Comparison of ENCODE assay signal across 8 cellular contexts in the genomic region with DNA sequence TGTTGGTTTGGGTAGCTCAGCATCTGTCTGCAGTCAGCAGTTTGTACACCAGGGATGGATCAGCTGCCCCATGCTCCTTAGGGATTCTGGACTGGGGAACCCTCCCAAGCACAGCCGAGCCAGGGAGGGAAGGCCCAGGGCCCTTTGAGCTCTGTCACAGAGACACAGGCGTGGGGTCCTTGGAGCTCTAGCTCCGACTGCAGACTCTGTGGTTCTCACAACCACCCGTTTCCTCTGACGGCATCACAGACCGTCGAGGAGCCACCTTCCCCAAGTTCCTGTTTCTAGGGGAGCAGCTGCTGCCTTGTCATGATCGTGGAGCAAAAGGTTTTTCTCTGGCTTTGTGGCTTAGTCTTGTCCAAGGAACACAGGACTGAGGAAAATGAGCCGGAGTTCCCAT. TPM values are rescaled to one million over a fixed set of nuclear protein-coding genes. Genes with fewer than 3 reads are reported as not detected.
DNase-seq lines count a peak whose midpoint lies in the region; ATAC-seq lines count a peak whose summit lies in the region.

Gene SLA2 (minus strand): TSS at position 199 of the 400 bp plus-strand sequence. CDS start 4,861 bp downstream, outside the sequence.

- no peaks in the 10 kb centered on the region for H3K36me3 ChIP-seq in esophagus (ENCODE audit: control insufficient read depth in 2 of 2, insufficient read depth in 2 of 2, low read length in 1 of 2)

- peak within 1 kb of the TSS in 1 of 2 donors; percentile 16 for H3K27ac ChIP-seq in esophagus (ENCODE audit: low read depth in 2 of 2, low read length in 1 of 2)

- DNase-seq in activated CD4-positive, alpha-beta T cell treated with anti-CD3 and anti-CD28 coated beads for 4 hours: peak; percentile 62 to 63
- DNase-seq in stimulated activated CD8-positive, alpha-beta memory T cell treated with anti-CD3 and anti-CD28 coated beads, Interleukin-15, amount 100 ng/mL, for 4 hours (ENCODE audit: low read depth in 2 of 2): peak; percentile 37 to 55
- DNase-seq in NCI-H1092 treated with DMSO at 0.1 percent for 48 hours (lab: John Stamatoyannopoulos, UW): no peak
- no peak for DNase-seq in superior temporal gyrus (ENCODE audit: extremely low spot score)

- H3K4me1 ChIP-seq in esophagus (ENCODE audit: control insufficient read depth in 2 of 2, insufficient read depth in 2 of 2, low read length in 1 of 2): no peaks in the 10 kb centered on the region

- 57 to 58% methylated on average over 9 of the region's 9 CpGs for WGBS in esophagus, 2 donors

- no peaks in the 10 kb centered on the region for H3K9me3 ChIP-seq in esophagus (ENCODE audit: control insufficient read depth in 2 of 2, insufficient read depth in 1 of 2, low read depth in 1 of 2, low read length in 1 of 2)

- ATAC-seq in HG02610 (IDR thresholded peaks at IDR 0.05; ENCODE audit: unreplicated experiment) (peak; percentile 48), HG03196 (IDR thresholded peaks at IDR 0.05; ENCODE audit: unreplicated experiment) (no peak), HG03565 (IDR thresholded peaks at IDR 0.05; ENCODE audit: unreplicated experiment) (no peak)

- H3K27me3 ChIP-seq in esophagus (ENCODE audit: control insufficient read depth in 1 of 2, insufficient read depth in 2 of 2, low read length in 2 of 2): no peaks in the 10 kb centered on the region

- H3K4me3 ChIP-seq in esophagus (ENCODE audit: low read depth in 1 of 2, low read length in 2 of 2): peak within 1 kb of the TSS; percentile 12 to 18

RNA-seq across cellular contexts. Expression of gene SLA2, which starts in this region (rescaled TPM):
- polyA plus RNA-seq in esophagus: under 1 TPM; 0.55 to 0.57 TPM

Comparison
In these comparisons a context has a peak if more than half of its experiments do, and no peak if none do; other contexts are left out.
1. DNase-seq: peak in activated CD4-positive, alpha-beta T cell treated with anti-CD3 and anti-CD28 coated beads for 4 hours (2 of 2) and stimulated activated CD8-positive, alpha-beta memory T cell treated with anti-CD3 and anti-CD28 coated beads, Interleukin-15, amount 100 ng/mL, for 4 hours (2 of 2); none in NCI-H1092 treated with DMSO at 0.1 percent for 48 hours (single experiment) and superior temporal gyrus (single experiment).